In genomic region chr4:139655116-139655515, GRCh38 we compare ENCODE assay signal across 8 cellular contexts. TPM values are rescaled to one million over a fixed set of nuclear protein-coding genes. Genes with fewer than 3 reads are reported as not detected.
DNase-seq lines count a peak whose midpoint lies in the region; ATAC-seq and TF ChIP-seq lines count a peak whose summit lies in the region.

No MANE protein-coding gene starts in this region.

- no peaks in the 10 kb centered on the region for H3K9me3 Mint-ChIP-seq in activated CD4-positive, alpha-beta T cell treated with anti-CD3 and anti-CD28 coated beads, Interleukin-2, amount 10 ng/mL, durations not matched to agents 24 days and 14 days

- H3K4me1 Mint-ChIP-seq in activated CD4-positive, alpha-beta T cell treated with anti-CD3 and anti-CD28 coated beads, Interleukin-2, amount 10 ng/mL, durations not matched to agents 24 days and 14 days = peaks cover 31% of the 10 kb centered on the region

- intact Hi-C loops in activated CD4-positive, alpha-beta T cell treated with anti-CD3 and anti-CD28 coated beads, Interleukin-2, amount 10 ng/mL, durations not matched to agents 24 days and 14 days (cut with micrococcal nuclease) = loop anchor here (1.0 to 10.0 kb wide), 7 partner anchors 204 to 717 kb away; partner anchors contain the start of genes ELF2, NAA15, NDUFC1 and NOCT

- H3K27ac ChIP-seq in SJCRH30 = no peak overlapping the region

- DNase-seq in activated CD4-positive, alpha-beta T cell treated with anti-CD3 and anti-CD28 coated beads, Interleukin-2, amount 10 ng/mL, durations not matched to agents 24 days and 14 days = peak; percentile 75
- DNase-seq in activated CD4-positive, alpha-beta T cell treated with anti-CD3 and anti-CD28 coated beads, Interleukin-2, amount 50 U/mL, for 1 hour = no peak
- DNase-seq in HT-29 (ENCODE audit: low spot score) (peak; percentile 50), SJCRH30 (peak; percentile 49 to 63), foreskin fibroblast (peak in 1 of 2 donors; percentile 59), superior temporal gyrus (ENCODE audit: extremely low spot score) (peak; percentile 50), 8988T (no peak)

- H3K36me3 Mint-ChIP-seq in activated CD4-positive, alpha-beta T cell treated with anti-CD3 and anti-CD28 coated beads, Interleukin-2, amount 10 ng/mL, durations not matched to agents 24 days and 14 days (ENCODE audit: low read depth) = no peaks in the 10 kb centered on the region

- ATAC-seq in GM19328 (IDR thresholded peaks at IDR 0.05; ENCODE audit: unreplicated experiment) = no peak

- no peaks in the 10 kb centered on the region for H3K27me3 ChIP-seq in SJCRH30

- H3K4me1 ChIP-seq in SJCRH30 = peaks cover 3% of the 10 kb centered on the region; the same call in 1 of the 2 replicates

- peaks cover 5% of the 10 kb centered on the region for H3K27me3 Mint-ChIP-seq in activated CD4-positive, alpha-beta T cell treated with anti-CD3 and anti-CD28 coated beads, Interleukin-2, amount 10 ng/mL, durations not matched to agents 24 days and 14 days

- no peaks in the 10 kb centered on the region for H3K36me3 ChIP-seq in SJCRH30

- H3K4me3 ChIP-seq in SJCRH30 = no peak overlapping the region
- H3K4me3 ChIP-seq in foreskin fibroblast (ENCODE audit: low read depth in 1 of 2, low read length in 2 of 2) = no peak overlapping the region

- H3K27ac Mint-ChIP-seq in activated CD4-positive, alpha-beta T cell treated with anti-CD3 and anti-CD28 coated beads, Interleukin-2, amount 10 ng/mL, durations not matched to agents 24 days and 14 days = no peak overlapping the region

- no peak overlapping the region for H3K4me3 Mint-ChIP-seq in activated CD4-positive, alpha-beta T cell treated with anti-CD3 and anti-CD28 coated beads, Interleukin-2, amount 10 ng/mL, durations not matched to agents 24 days and 14 days

- peak; percentile 37 for TF ChIP-seq CTCF in foreskin fibroblast (IDR thresholded peaks at IDR 0.05; ENCODE audit: low read depth, low read length)

- H3K9me3 ChIP-seq in SJCRH30 (replicated peaks) = no peaks in the 10 kb centered on the region

RNA-seq across cellular contexts. Expression of gene MGST2, which starts 10.5 kb away (rescaled TPM):
- total RNA-seq in activated CD4-positive, alpha-beta T cell treated with anti-CD3 and anti-CD28 coated beads, Interleukin-2, amount 10 ng/mL, durations not matched to agents 24 days and 14 days = 26.5 and 35.1 TPM in 2 replicates
- 30.5 and 32.8 TPM in 2 replicates for total RNA-seq in HT-29 (2014; rRNA removed; shearing (Covaris generic))
- 27.2 and 31.2 TPM in 2 replicates for total RNA-seq in SJCRH30 (2014; rRNA removed; shearing (Covaris generic))

Comparison
In these comparisons a context has a peak if more than half of its experiments do, and no peak if none do; other contexts are left out.
1. DNase-seq: peak in activated CD4-positive, alpha-beta T cell treated with anti-CD3 and anti-CD28 coated beads, Interleukin-2, amount 10 ng/mL, durations not matched to agents 24 days and 14 days (single experiment), HT-29 (single experiment), SJCRH30 (2 of 2) and superior temporal gyrus (single experiment); none in activated CD4-positive, alpha-beta T cell treated with anti-CD3 and anti-CD28 coated beads, Interleukin-2, amount 50 U/mL, for 1 hour (single experiment) and 8988T (single experiment).